6 cellular contexts compared by ENCODE assay signal in the genomic region with DNA sequence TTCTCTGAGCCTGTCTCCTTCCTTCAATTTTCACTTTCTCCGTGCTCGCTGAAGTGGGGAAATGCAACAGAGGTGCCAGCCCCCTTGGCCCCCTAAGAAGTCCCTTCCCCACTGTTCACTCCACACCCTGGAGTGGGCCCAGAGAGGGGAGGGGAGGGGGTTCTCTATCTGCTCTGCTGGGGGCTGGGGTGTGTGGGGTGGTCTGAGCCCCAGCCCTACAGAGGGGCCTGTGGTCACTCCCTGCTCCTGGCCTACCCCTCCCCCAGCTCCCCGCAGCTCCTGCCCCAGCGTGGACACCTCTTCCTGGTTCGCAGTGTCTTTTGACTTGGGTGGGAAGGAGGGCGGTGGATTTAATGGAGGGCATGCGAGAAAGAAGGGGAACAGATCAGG. TPM values are rescaled to one million over a fixed set of nuclear protein-coding genes. Genes with fewer than 3 reads are reported as not detected.
DNase-seq lines count a peak whose midpoint lies in the region; ATAC-seq and TF ChIP-seq lines count a peak whose summit lies in the region.

No MANE protein-coding gene starts in this region.

- no peak for ATAC-seq in CD8-positive, alpha-beta T cell
- ATAC-seq in HG03097 (IDR thresholded peaks at IDR 0.05; ENCODE audit: low FRiP score, unreplicated experiment) (no peak), HG03460 (IDR thresholded peaks at IDR 0.05; ENCODE audit: unreplicated experiment) (no peak)

- POLR2A ChIA-PET in CD8-positive, alpha-beta T cell (lab: Charles Lee), result no interaction called here

- no peak for TF ChIP-seq CTCF in CD8-positive, alpha-beta T cell (IDR thresholded peaks at IDR 0.05)

- CTCF ChIA-PET in CD8-positive, alpha-beta T cell (lab: Charles Lee), result interaction anchor here (1.3 to 20.9 kb wide), 3 partner anchors 7 to 16 kb away, joined by 7 to 222 read pairs (median 8); no protein-coding TSS in a partner anchor

- no peak overlapping the region for H3K27ac Mint-ChIP-seq in CD8-positive, alpha-beta T cell

- no peaks in the 10 kb centered on the region for H3K9me3 Mint-ChIP-seq in CD8-positive, alpha-beta T cell

- intact Hi-C loops in CD8-positive, alpha-beta T cell (cut with DNase I, micrococcal nuclease), result no loop called here

- H3K27ac ChIP-seq in CD8-positive, alpha-beta T cell (ENCODE audit: low read depth, low read length), result no peak overlapping the region
- H3K27ac ChIP-seq in angular gyrus (ENCODE audit: low read depth, low read length) (peak overlapping the region; percentile 98), muscle layer of colon (ENCODE audit: low read depth, low read length) (peak overlapping the region; percentile 65)

- H3K4me1 ChIP-seq in CD8-positive, alpha-beta T cell (ENCODE audit: insufficient read depth, low read length), result peaks cover 27% of the 10 kb centered on the region
- H3K4me1 ChIP-seq in muscle layer of colon (ENCODE audit: insufficient read depth, low read length), result peaks cover 37% of the 10 kb centered on the region

- H3K4me3 Mint-ChIP-seq in CD8-positive, alpha-beta T cell, result peak overlapping the region; percentile 76

- no peaks in the 10 kb centered on the region for H3K27me3 Mint-ChIP-seq in CD8-positive, alpha-beta T cell (ENCODE audit: low read depth)

- peaks cover 23% of the 10 kb centered on the region for H3K4me1 Mint-ChIP-seq in CD8-positive, alpha-beta T cell (ENCODE audit: low read depth)

- no peaks in the 10 kb centered on the region for H3K27me3 ChIP-seq in CD8-positive, alpha-beta T cell (ENCODE audit: insufficient read depth, low read length)
- H3K27me3 ChIP-seq in muscle layer of colon (ENCODE audit: control insufficient read depth in 1 of 2, insufficient read depth in 2 of 2, low read length in 2 of 2), result no peaks in the 10 kb centered on the region

- H3K36me3 ChIP-seq in CD8-positive, alpha-beta T cell (ENCODE audit: insufficient read depth, low read length), result no peaks in the 10 kb centered on the region
- peaks cover 25% of the 10 kb centered on the region for H3K36me3 ChIP-seq in muscle layer of colon (ENCODE audit: insufficient read depth, low read length)

- H3K9me3 ChIP-seq in CD8-positive, alpha-beta T cell (ENCODE audit: low read length), result no peaks in the 10 kb centered on the region
- no peaks in the 10 kb centered on the region for H3K9me3 ChIP-seq in muscle layer of colon (ENCODE audit: low read length)

- H3K4me3 ChIP-seq in CD8-positive, alpha-beta T cell (ENCODE audit: low read depth, low read length), result no peak overlapping the region
- H3K4me3 ChIP-seq in muscle layer of colon (ENCODE audit: low read depth in 1 of 2, low read length in 2 of 2), result peak overlapping the region; percentile 56 to 79

- DNase-seq in CD8-positive, alpha-beta T cell, result no peak
- no peak for DNase-seq in NCI-H146 (lab: John Stamatoyannopoulos, UW)

- peaks cover 13% of the 10 kb centered on the region for H3K36me3 Mint-ChIP-seq in CD8-positive, alpha-beta T cell

- H3K9ac ChIP-seq in muscle layer of colon (ENCODE audit: low read length), result peak overlapping the region; percentile 94

RNA-seq across cellular contexts. Expression of gene LZTS2, which starts 1.0 kb away (rescaled TPM):
- total RNA-seq in CD8-positive, alpha-beta T cell, result 10 to 100 TPM in 1 of 2 experiments, 1 to 10 TPM in 1; 9.2 to 10.5 TPM

RNA-seq across cellular contexts. Expression of gene TWNK, which starts 13.3 kb away (rescaled TPM):
- 1 to 10 TPM; 4.6 to 4.7 TPM for total RNA-seq in CD8-positive, alpha-beta T cell

RNA-seq across cellular contexts. Expression of gene MRPL43, which starts 13.3 kb away (rescaled TPM):
- 10 to 100 TPM; 28.3 to 28.4 TPM for total RNA-seq in CD8-positive, alpha-beta T cell

RNA-seq across cellular contexts. Expression of gene PDZD7, which starts 30.3 kb away (rescaled TPM):
- 1 to 10 TPM in 1 of 2 experiments, under 1 TPM in 1; 0.95 to 1.7 TPM for total RNA-seq in CD8-positive, alpha-beta T cell

RNA-seq across cellular contexts. Expression of gene SFXN3, which starts 30.4 kb away (rescaled TPM):
- total RNA-seq in CD8-positive, alpha-beta T cell, result 10 to 100 TPM; 38.1 to 39.3 TPM
